Comparison of ENCODE assay signal across 20 cellular contexts in the genomic region with DNA sequence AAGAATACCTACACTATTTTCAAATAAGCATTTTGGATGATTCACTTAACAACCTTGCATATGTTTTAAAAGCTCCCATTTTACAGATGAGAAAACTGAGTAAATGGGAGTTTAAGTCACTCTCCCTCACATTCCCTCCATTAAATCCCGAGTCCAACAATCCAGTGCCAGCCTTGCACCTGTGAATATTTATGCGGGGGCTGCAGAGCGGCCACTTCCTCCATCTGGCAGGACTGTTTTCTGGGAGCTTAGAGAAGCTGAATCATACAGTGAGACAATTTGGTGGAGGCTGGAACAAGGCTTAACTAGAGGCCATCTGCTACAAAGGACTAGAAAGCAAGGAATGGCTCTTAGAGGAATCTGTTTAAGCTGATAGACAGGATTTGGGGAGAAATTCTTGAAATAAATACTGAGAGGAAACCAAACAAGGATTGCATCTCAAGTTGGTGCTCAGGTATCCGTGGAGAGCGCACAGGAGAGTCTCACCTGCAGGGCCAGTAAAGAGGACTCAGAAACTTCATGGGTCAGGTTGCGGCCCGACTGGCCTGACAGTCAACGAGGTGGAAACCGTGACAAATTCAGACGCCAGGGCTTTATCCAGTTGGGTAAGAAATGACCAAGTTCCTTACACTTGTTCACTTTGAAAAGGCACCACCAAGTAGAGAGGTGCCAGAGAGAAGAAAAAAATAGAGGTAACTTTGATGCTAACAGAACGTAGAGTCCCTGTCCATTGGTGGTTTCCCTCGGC.
DNase-seq lines count a peak whose midpoint lies in the region; TF ChIP-seq lines count a peak whose summit lies in the region.
"Had no signal": no experiment of that assay in that cellular context is flagged by ENCODE, and none has a peak within 500 bp of the region (broad histone marks: within the 10 kb centered on the region; RNA-seq: fewer than 3 reads in every experiment).

No MANE protein-coding gene starts in this region.

- H3K27me3 ChIP-seq in WERI-Rb-1 (ENCODE audit: insufficient read depth, low read depth, severe bottlenecking) (no peaks in the 10 kb centered on the region), hepatocyte (no peaks in the 10 kb centered on the region)

- H3K4me3 ChIP-seq in WERI-Rb-1 (ENCODE audit: low read depth, low read length) (no peak overlapping the region), hepatocyte (no peak overlapping the region)

- 90% methylated on average over 12 of the region's 12 CpGs for WGBS in hepatocyte (ENCODE audit: low lambda C conversion rate, missing lambda C conversion rate)

- H3K27ac ChIP-seq in WERI-Rb-1, result no peak overlapping the region
- no peak overlapping the region for H3K27ac ChIP-seq in hepatocyte
- H3K27ac ChIP-seq: C4-2B, HL-60 had no signal

- H3K79me2 ChIP-seq in hepatocyte, result no peaks in the 10 kb centered on the region

- no peaks in the 10 kb centered on the region for H3K9me2 ChIP-seq in hepatocyte (replicated peaks; ENCODE audit: insufficient read depth)

- DNase-seq in Ammon's horn (ENCODE audit: low spot score), result peak; percentile 15
- peak; percentile 6 for DNase-seq in MV-4-11 (lab: John Stamatoyannopoulos, UW)
- peak; percentile 80 for DNase-seq in WERI-Rb-1
- peak; percentile 15 for DNase-seq in middle frontal gyrus (ENCODE audit: extremely low spot score, low spot score)
- DNase-seq in activated CD4-positive, alpha-beta T cell treated with anti-CD3 and anti-CD28 coated beads for 1 hour, result no peak
- no peak for DNase-seq in hepatocyte (ENCODE audit: low spot score)
- no peak for DNase-seq in SKM-1 treated with dmso at 0.1 percent for 144 hours (lab: John Stamatoyannopoulos, UW; ENCODE audit: unreplicated experiment)
- DNase-seq in SIG-M5 (lab: John Stamatoyannopoulos, UW), result no peak
- DNase-seq: AML-193; Calu3; CD8-positive, alpha-beta memory T cell; EL; GF-D8; KG1; NCI-H1694; NCI-H2081; NCI-H2171 treated with DMSO at 0.1 percent for 48 hours; NCI-H526 treated with DMSO at 0.1 percent for 48 hours had no signal

- no peak for TF ChIP-seq CTCF in WERI-Rb-1 (IDR thresholded peaks at IDR 0.05; ENCODE audit: low read depth, low read length)
- no peak for TF ChIP-seq CTCF in hepatocyte (IDR thresholded peaks at IDR 0.05; ENCODE audit: poor library complexity)

- H4K20me1 ChIP-seq in hepatocyte (ENCODE audit: insufficient read depth, poor library complexity, severe bottlenecking), result no peaks in the 10 kb centered on the region

- H3K36me3 ChIP-seq in WERI-Rb-1 (no peaks in the 10 kb centered on the region), hepatocyte (replicated peaks; ENCODE audit: insufficient read depth, low read depth) (no peaks in the 10 kb centered on the region)

- H3K9me3 ChIP-seq in WERI-Rb-1 (ENCODE audit: severe bottlenecking), result no peaks in the 10 kb centered on the region
- H3K9me3 ChIP-seq in hepatocyte (ENCODE audit: low read depth), result peaks cover 7% of the 10 kb centered on the region

- H3K4me1 ChIP-seq in hepatocyte (ENCODE audit: insufficient read depth), result no peaks in the 10 kb centered on the region

- no peak overlapping the region for H2AFZ ChIP-seq in hepatocyte

- H3K4me2 ChIP-seq in hepatocyte, result no peak overlapping the region

Comparison
In these comparisons a context has a peak if more than half of its experiments do, and no peak if none do; other contexts are left out.
1. DNase-seq: peak in Ammon's horn (single experiment), MV-4-11 (single experiment), WERI-Rb-1 (single experiment) and middle frontal gyrus (single experiment); none in activated CD4-positive, alpha-beta T cell treated with anti-CD3 and anti-CD28 coated beads for 1 hour (single experiment), hepatocyte (single experiment), SKM-1 treated with dmso at 0.1 percent for 144 hours (single experiment) and SIG-M5 (single experiment).